ENCODE assay signal across 1 cellular context in the genomic region with DNA sequence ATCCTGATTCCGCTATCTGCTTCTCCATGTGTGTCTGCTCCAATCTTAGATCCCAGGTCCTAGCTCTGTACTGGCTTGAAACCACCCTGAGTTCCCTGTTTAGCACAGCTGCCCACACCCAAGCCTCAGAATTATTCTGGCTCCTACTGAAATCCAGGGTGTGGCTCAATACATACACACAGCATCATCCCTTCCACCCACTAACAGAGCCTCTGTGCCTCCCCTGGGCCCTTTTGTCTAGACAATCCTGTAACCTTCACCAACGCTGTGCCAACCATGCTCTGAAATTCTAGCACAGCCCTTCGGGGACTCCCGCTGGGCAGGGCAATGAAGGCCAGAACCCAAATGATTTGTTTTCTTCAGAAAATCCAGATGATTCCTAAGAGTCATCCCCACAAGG.
TF ChIP-seq lines count a peak whose summit lies in the region.

No MANE protein-coding gene starts in this region.

TF ChIP-seq in SK-N-SH treated with all-trans-retinoic acid at 6 μM for 48 hours, 23 proteins besides CTCF, POLR2A, EP300 and RAD21 (continued from another document):
- no peak for TF ChIP-seq CSDC2 (CRISPR knock-in tag; IDR thresholded peaks at IDR 0.05)
